9 cellular contexts compared by ENCODE assay signal in genomic region chr7:87506243-87507180, GRCh38. TPM values are rescaled to one million over a fixed set of nuclear protein-coding genes. Genes with fewer than 3 reads are reported as not detected.
DNase-seq lines count a peak whose midpoint lies in the region; ATAC-seq, FAIRE-seq and TF ChIP-seq lines count a peak whose summit lies in the region.
"Had no signal": no experiment of that assay in that cellular context is flagged by ENCODE, and none has a peak within 500 bp of the region (broad histone marks: within the 10 kb centered on the region; RNA-seq: fewer than 3 reads in every experiment).

No MANE protein-coding gene starts in this region.

- peak overlapping the region; percentile 33; the same call in 1 of the 2 replicates for H3K4me3 ChIP-seq in MM.1S (ENCODE audit: low read length)
- H3K4me3 ChIP-seq in bronchial epithelial cell (ENCODE audit: low read depth, low read length) = no peak overlapping the region
- H3K4me3 ChIP-seq in neuron (ENCODE audit: low read length) = no peak overlapping the region
- no peak overlapping the region for H3K4me3 ChIP-seq in left lung
- H3K4me3 ChIP-seq in spleen = no peak overlapping the region

- no peaks in the 10 kb centered on the region for H3K36me3 ChIP-seq in MM.1S (replicated peaks; ENCODE audit: insufficient read depth, low read length)
- H3K36me3 ChIP-seq in bronchial epithelial cell (ENCODE audit: control insufficient read depth, insufficient read depth, low read length) = no peaks in the 10 kb centered on the region
- H3K36me3 ChIP-seq in neuron (ENCODE audit: insufficient read depth, low read length) = no peaks in the 10 kb centered on the region
- H3K36me3 ChIP-seq in left lung = no peaks in the 10 kb centered on the region
- peaks cover 0 to 21% (median 0%) of the 10 kb centered on the region in 6 donors for H3K36me3 ChIP-seq in spleen

- WGBS in spleen, 5 donors = 72 to 86% (median 79%) methylated on average over 3 of the region's 3 CpGs

- H3K4me1 ChIP-seq in MM.1S (ENCODE audit: low read length) (peaks cover 5% of the 10 kb centered on the region; the same call in 1 of the 2 replicates), neuron (ENCODE audit: insufficient read depth, low read length) (peaks cover 12% of the 10 kb centered on the region), left lung (no peaks in the 10 kb centered on the region), spleen (peaks cover 0 to 9% (median 0%) of the 10 kb centered on the region in 6 donors)

- no peaks in the 10 kb centered on the region for H4K20me1 ChIP-seq in MM.1S (ENCODE audit: insufficient read depth, low read length)

- intact Hi-C loops in left lung (cut with DNase I) (no loop called here), spleen (cut with DNase I; ENCODE audit: low total_unique reads) (no loop called here)

- H3K4me2 ChIP-seq in MM.1S (ENCODE audit: low read depth, low read length) = peak overlapping the region; percentile 64

- no peaks in the 10 kb centered on the region for H3F3A ChIP-seq in MM.1S (ENCODE audit: insufficient read depth, low read length)

- H3K9ac ChIP-seq in MM.1S (ENCODE audit: low read length) = peak overlapping the region; percentile 16; the same call in 1 of the 2 replicates

- FAIRE-seq in bronchial epithelial cell (lab: Jason Lieb, UNC) = no peak
- FAIRE-seq: endometrium had no signal

- no peaks in the 10 kb centered on the region for H3K27me3 ChIP-seq in MM.1S (replicated peaks; ENCODE audit: insufficient read depth, low read length)
- H3K27me3 ChIP-seq in bronchial epithelial cell (ENCODE audit: control insufficient read depth, insufficient read depth, low read length) = no peaks in the 10 kb centered on the region
- H3K27me3 ChIP-seq in neuron (ENCODE audit: insufficient read depth, low read length) = no peaks in the 10 kb centered on the region
- no peaks in the 10 kb centered on the region for H3K27me3 ChIP-seq in left lung
- H3K27me3 ChIP-seq in spleen (replicated peaks in 1 of 7) = no peaks in the 10 kb centered on the region

- H2AFZ ChIP-seq in MM.1S (ENCODE audit: low read length) = peak overlapping the region; percentile 46
- H2AFZ ChIP-seq in neuron (ENCODE audit: low read depth, low read length) = peak overlapping the region; percentile 51

- TF ChIP-seq CTCF in MM.1S (IDR thresholded peaks at IDR 0.05; ENCODE audit: low read length) (peak; percentile 43), bronchial epithelial cell (IDR thresholded peaks at IDR 0.05; ENCODE audit: insufficient read depth, low read length, severe bottlenecking) (peak; percentile 19), left lung (IDR thresholded peaks at IDR 0.05) (peak in 1 of 2 donors; percentile 29), spleen (IDR thresholded peaks at IDR 0.05 in 8 of 11, conservative IDR thresholded peaks at IDR 0.05 in 3 of 11) (peak in 2 of 11 experiments; percentile 7 to 18)

- TF ChIP-seq POLR2A in spleen (IDR thresholded peaks at IDR 0.05) = no peak

- no peaks in the 10 kb centered on the region for H3K9me2 ChIP-seq in MM.1S (replicated peaks; ENCODE audit: insufficient read depth, low read length)

- no peaks in the 10 kb centered on the region for H3K79me2 ChIP-seq in MM.1S (ENCODE audit: low read length)

- DNase-seq in GM03348 (ENCODE audit: low spot score) (peak; percentile 13), MM.1S (peak; percentile 12), bronchial epithelial cell (ENCODE audit: low read depth) (peak; percentile 33), GM19240 (ENCODE audit: insufficient read length, low spot score) (no peak), 8988T (no peak), left lung (no peak), spleen (no peak)

- H3K27ac ChIP-seq in MM.1S (ENCODE audit: low read length) (no peak overlapping the region; the same call in 1 of the 2 replicates), left lung (no peak overlapping the region), spleen (no peak overlapping the region)

- H3K9me3 ChIP-seq in MM.1S (replicated peaks; ENCODE audit: insufficient read depth, low read length) (no peaks in the 10 kb centered on the region), neuron (ENCODE audit: low read length) (no peaks in the 10 kb centered on the region), left lung (no peaks in the 10 kb centered on the region), spleen (no peaks in the 10 kb centered on the region)

- no peak for ATAC-seq in left lung

RNA-seq across cellular contexts. Expression of gene ABCB4, which starts 31.0 kb away (rescaled TPM):
- total RNA-seq in bronchial epithelial cell (not detected in 2 replicates), left lung (under 1 TPM; 0.16 to 0.52 TPM), spleen (10 to 100 TPM; 12.1 to 27.4 (median 22.0) TPM)
- 10 to 100 TPM; 16.2 to 37.5 (median 21.4) TPM for polyA plus RNA-seq in spleen

Comparison
In these comparisons a context has a peak if more than half of its experiments do, and no peak if none do; other contexts are left out.
1. DNase-seq: peak in GM03348 (single experiment), MM.1S (single experiment) and bronchial epithelial cell (single experiment); none in GM19240 (single experiment), 8988T (single experiment), left lung (0 of 2) and spleen (single experiment).
2. RNA of gene ABCB4, which starts 31.0 kb away (total RNA-seq): 12.1 to 27.4 TPM in spleen; 0.16 to 0.52 TPM in left lung and not detected in bronchial epithelial cell; every median in the first group is over 4 times any median in the second.